Comparison of ENCODE assay signal across 21 cellular contexts in genomic region chr1:247336390-247336789, GRCh38. TPM values are rescaled to one million over a fixed set of nuclear protein-coding genes. Genes with fewer than 3 reads are reported as not detected.
A peak's percentile ranks its signal among the peaks of the same experiment; 100 is the strongest.
DNase-seq lines count a peak whose midpoint lies in the region; ATAC-seq and TF ChIP-seq lines count a peak whose summit lies in the region.
"Had no signal": no experiment of that assay in that cellular context is flagged by ENCODE, and none has a peak within 500 bp of the region (broad histone marks: within the 10 kb centered on the region; RNA-seq: fewer than 3 reads in every experiment).

No MANE protein-coding gene starts in this region.

- H3K27ac Mint-ChIP-seq in neural crest cell (ENCODE audit: unreplicated experiment): peak overlapping the region; percentile 53
- H3K27ac Mint-ChIP-seq: CD4-positive, CD25-positive, alpha-beta regulatory T cell; IgD-negative memory B cell; natural killer cell; T-helper 17 cell had no signal

- no peak for ATAC-seq in mucosa of descending colon
- ATAC-seq in GM21717 (IDR thresholded peaks at IDR 0.05; ENCODE audit: unreplicated experiment): no peak
- ATAC-seq: heart left ventricle, left lung, natural killer cell, T-helper 17 cell, upper lobe of right lung had no signal

- peaks cover 6% of the 10 kb centered on the region for H3K4me1 ChIP-seq in mucosa of descending colon (ENCODE audit: low read depth)

- no peaks in the 10 kb centered on the region for H3K9me3 ChIP-seq in mucosa of descending colon
- H3K9me3 ChIP-seq: heart left ventricle, left lung, upper lobe of right lung had no signal

- H3K9me3 Mint-ChIP-seq in neural crest cell: no peaks in the 10 kb centered on the region
- H3K9me3 Mint-ChIP-seq: activated naive CD4-positive, alpha-beta T cell treated with anti-CD3 and anti-CD28 coated beads for 36 hours; CD4-positive, CD25-positive, alpha-beta regulatory T cell; IgD-negative memory B cell; natural killer cell had no signal

- H3K4me3 ChIP-seq in mucosa of descending colon: no peak overlapping the region
- H3K4me3 ChIP-seq: left lung, upper lobe of right lung had no signal

- no peaks in the 10 kb centered on the region for H3K36me3 ChIP-seq in mucosa of descending colon (ENCODE audit: low read depth)
- H3K36me3 ChIP-seq: left lung, upper lobe of right lung had no signal

- peak overlapping the region; percentile 33 for H3K4me3 Mint-ChIP-seq in neural crest cell
- H3K4me3 Mint-ChIP-seq: activated naive CD4-positive, alpha-beta T cell treated with anti-CD3 and anti-CD28 coated beads for 36 hours; CD4-positive, CD25-positive, alpha-beta regulatory T cell; natural killer cell; T-helper 17 cell had no signal

- DNase-seq in DMS53 treated with DMSO at 0.1 percent for 48 hours (lab: John Stamatoyannopoulos, UW; ENCODE audit: unreplicated experiment): peak; percentile 75
- peak; percentile 79 to 90 for DNase-seq in NCI-H2081 (lab: John Stamatoyannopoulos, UW)
- peak; percentile 68 to 77 for DNase-seq in SHP77 (lab: John Stamatoyannopoulos, UW)
- no peak for DNase-seq in neural crest cell (ENCODE audit: low read depth, low spot score)
- no peak for DNase-seq in mucosa of descending colon
- DNase-seq in foreskin melanocyte: no peak
- DNase-seq in kidney glomerular epithelial cell (lab: John Stamatoyannopoulos, UW): no peak
- DNase-seq: activated CD4-positive, alpha-beta T cell treated with anti-CD3 and anti-CD28 coated beads for 48 hours; activated naive CD4-positive, alpha-beta T cell treated with anti-CD3 and anti-CD28 coated beads for 36 hours; activated T-cell treated with anti-CD3 and anti-CD28 coated beads, Interleukin-2, amount 50 U/mL, for 48 hours; caudate nucleus; CD4-positive, CD25-positive, alpha-beta regulatory T cell; DMS 273 treated with DMSO at 0.1 percent for 48 hours; left lung; natural killer cell; NCI-H1436 treated with DMSO at 0.1 percent for 48 hours; T-helper 17 cell; upper lobe of right lung had no signal

- TF ChIP-seq CTCF in neural crest cell (conservative IDR thresholded peaks at IDR 0.05) (no peak), mucosa of descending colon (IDR thresholded peaks at IDR 0.05) (no peak)

- peaks cover 54% of the 10 kb centered on the region for H3K4me1 Mint-ChIP-seq in neural crest cell

- no peaks in the 10 kb centered on the region for H3K27me3 Mint-ChIP-seq in neural crest cell (ENCODE audit: low read depth)
- H3K27me3 Mint-ChIP-seq: IgD-negative memory B cell, T-helper 17 cell had no signal

- intact Hi-C loops in mucosa of descending colon (cut with DNase I, micrococcal nuclease): no loop called here

- H3K36me3 Mint-ChIP-seq in neural crest cell (ENCODE audit: low read depth): peaks cover 26% of the 10 kb centered on the region
- H3K36me3 Mint-ChIP-seq: IgD-negative memory B cell, natural killer cell had no signal

RNA-seq across cellular contexts. Expression of gene ZNF496, which starts 4.7 kb away (rescaled TPM):
- total RNA-seq in neural crest cell (64.2 and 65.5 TPM in 2 replicates), mucosa of descending colon (10 to 100 TPM; 13.3 to 26.5 (median 18.0) TPM)

Comparison
In these comparisons a context has a peak if more than half of its experiments do, and no peak if none do; other contexts are left out.
1. DNase-seq: peak in DMS53 treated with DMSO at 0.1 percent for 48 hours (single experiment), NCI-H2081 (2 of 2) and SHP77 (2 of 2); none in neural crest cell (single experiment), mucosa of descending colon (0 of 3), foreskin melanocyte (single experiment) and kidney glomerular epithelial cell (single experiment).